Comparison of ENCODE assay signal across 30 cellular contexts in the genomic region with DNA sequence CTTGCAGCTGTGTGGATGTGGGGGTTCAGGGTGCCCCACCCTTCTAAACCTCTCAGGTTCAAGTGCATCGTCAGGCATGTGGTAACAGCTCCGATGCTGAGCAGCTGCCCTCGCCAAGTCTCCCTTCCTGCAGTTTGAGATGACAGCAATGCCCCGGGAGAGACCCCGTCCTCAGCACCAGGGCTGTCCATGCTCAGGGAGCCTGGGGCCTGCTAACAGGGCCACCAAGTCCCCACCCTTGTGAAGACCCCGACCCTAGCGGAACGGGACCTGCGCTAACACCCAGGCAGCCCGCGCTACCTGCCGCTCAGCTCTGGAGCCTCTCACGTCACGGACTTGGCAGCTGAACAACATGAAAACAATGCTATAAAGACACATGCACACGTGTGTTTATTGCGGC.
"Had no signal": no experiment of that assay in that cellular context is flagged by ENCODE, and none has a peak within 500 bp of the region (broad histone marks: within the 10 kb centered on the region; RNA-seq: fewer than 3 reads in every experiment).

No MANE protein-coding gene starts in this region.

- H3K36me3 ChIP-seq: adrenal gland, breast epithelium, SJCRH30, WERI-Rb-1 had no signal

- FAIRE-seq: astrocyte had no signal

- H3K4me1 ChIP-seq: adrenal gland, body of pancreas, breast epithelium, SJCRH30 had no signal

- DNase-seq: activated CD4-positive, alpha-beta memory T cell treated with anti-CD3 and anti-CD28 coated beads, Interleukin-2, amount 10 ng/mL, durations not matched to agents 7 days and 5 days; activated CD4-positive, alpha-beta T cell treated with anti-CD3 and anti-CD28 coated beads for 1 hour; activated CD4-positive, alpha-beta T cell treated with anti-CD3 and anti-CD28 coated beads for 48 hours; activated CD4-positive, CD25-positive, alpha-beta regulatory T cell; activated gamma-delta T cell treated with Interleukin-2 at 50 U/mL for 16 hours; activated naive CD4-positive, alpha-beta T cell treated with anti-CD3 and anti-CD28 coated beads for 36 hours; activated T-cell treated with anti-CD3 and anti-CD28 coated beads, Interleukin-2, amount 50 U/mL, for 24 hours; body of pancreas; Kasumi-1; KBM-7; MM.1S; MV-4-11; NCI-H1092; NCI-H1436 treated with DMSO at 0.1 percent for 48 hours; NCI-H1694 treated with DMSO at 0.1 percent for 48 hours; NCI-H2081; NCI-H226; NCI-H446 treated with DMSO at 0.1 percent for 48 hours; NCI-H524; NCI-H69; OCI-M1; SHP77; SJCRH30; T1000; WERI-Rb-1 had no signal

- H3K36me3 Mint-ChIP-seq: activated naive CD4-positive, alpha-beta T cell treated with anti-CD3 and anti-CD28 coated beads, Interleukin-2, amount 50 U/mL, for 72 hours had no signal

- H3K9me3 Mint-ChIP-seq: activated CD4-positive, alpha-beta memory T cell treated with anti-CD3 and anti-CD28 coated beads, Interleukin-2, amount 10 ng/mL, durations not matched to agents 7 days and 5 days; activated naive CD4-positive, alpha-beta T cell treated with anti-CD3 and anti-CD28 coated beads for 36 hours; activated naive CD4-positive, alpha-beta T cell treated with anti-CD3 and anti-CD28 coated beads, Interleukin-2, amount 50 U/mL, for 72 hours; activated T-cell treated with anti-CD3 and anti-CD28 coated beads, Interleukin-2, amount 50 U/mL, for 24 hours had no signal

- H3K27ac ChIP-seq: adrenal gland, body of pancreas, breast epithelium, SJCRH30, SK-N-MC, WERI-Rb-1 had no signal

- H3K27me3 ChIP-seq: adrenal gland, body of pancreas had no signal

- H3K4me1 Mint-ChIP-seq: activated CD4-positive, alpha-beta memory T cell treated with anti-CD3 and anti-CD28 coated beads, Interleukin-2, amount 10 ng/mL, durations not matched to agents 7 days and 5 days had no signal

- H3K4me3 ChIP-seq: adrenal gland, body of pancreas, breast epithelium, SJCRH30, SK-N-MC had no signal

- ATAC-seq: activated naive CD4-positive, alpha-beta T cell treated with anti-CD3 and anti-CD28 coated beads, Interleukin-2, amount 50 U/mL, for 72 hours; body of pancreas had no signal

- H3K27me3 Mint-ChIP-seq: activated CD4-positive, alpha-beta memory T cell treated with anti-CD3 and anti-CD28 coated beads, Interleukin-2, amount 10 ng/mL, durations not matched to agents 7 days and 5 days had no signal

- H3K27ac Mint-ChIP-seq: activated CD4-positive, alpha-beta memory T cell treated with anti-CD3 and anti-CD28 coated beads, Interleukin-2, amount 10 ng/mL, durations not matched to agents 7 days and 5 days; activated naive CD4-positive, alpha-beta T cell treated with anti-CD3 and anti-CD28 coated beads for 36 hours; activated naive CD4-positive, alpha-beta T cell treated with anti-CD3 and anti-CD28 coated beads, Interleukin-2, amount 50 U/mL, for 72 hours; activated T-cell treated with anti-CD3 and anti-CD28 coated beads, Interleukin-2, amount 50 U/mL, for 24 hours had no signal

- H3K4me3 Mint-ChIP-seq: activated CD4-positive, alpha-beta memory T cell treated with anti-CD3 and anti-CD28 coated beads, Interleukin-2, amount 10 ng/mL, durations not matched to agents 7 days and 5 days; activated naive CD4-positive, alpha-beta T cell treated with anti-CD3 and anti-CD28 coated beads for 36 hours; activated T-cell treated with anti-CD3 and anti-CD28 coated beads, Interleukin-2, amount 50 U/mL, for 24 hours had no signal

- H3K9me3 ChIP-seq: adrenal gland, body of pancreas, breast epithelium, SJCRH30 had no signal
